ENCODE assay signal across 7 cellular contexts in the genomic region with DNA sequence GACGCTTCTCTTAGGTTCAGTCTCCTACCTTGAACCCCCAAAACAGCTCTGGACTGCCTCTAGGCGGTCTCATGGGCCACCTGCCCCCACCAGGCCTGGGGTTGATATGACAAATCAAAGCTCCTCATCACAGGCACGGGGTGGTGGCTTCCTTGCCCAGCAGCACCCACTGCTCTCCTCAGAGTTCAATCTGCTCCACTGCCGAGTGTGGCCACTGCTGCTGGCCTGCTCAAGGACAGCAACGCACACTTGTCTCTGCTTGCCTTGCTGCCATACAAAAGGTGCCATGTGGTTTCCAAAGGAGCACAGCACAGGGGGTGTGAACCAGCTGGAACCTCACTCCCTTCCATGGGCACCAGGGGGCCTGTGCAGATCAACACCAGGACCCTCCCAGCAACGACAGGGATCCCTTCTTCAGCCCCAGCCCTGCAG. TPM values are rescaled to one million over a fixed set of nuclear protein-coding genes. Genes with fewer than 3 reads are reported as not detected.
A peak's percentile ranks its signal among the peaks of the same experiment; 100 is the strongest.
DNase-seq lines count a peak whose midpoint lies in the region; ATAC-seq and TF ChIP-seq lines count a peak whose summit lies in the region.

No MANE protein-coding gene starts in this region.

- no peak overlapping the region for H2AFZ ChIP-seq in PC-3 (ENCODE audit: low read length)

- DNase-seq in PC-3 (no peak), fibroblast of mammary gland (ENCODE audit: low read depth) (no peak), occipital lobe (lab: John Stamatoyannopoulos, UW) (no peak), SW 1271 (lab: John Stamatoyannopoulos, UW) (no peak), foreskin melanocyte (no peak)

- H3K36me3 ChIP-seq in PC-3 (ENCODE audit: low read depth, low read length) (no peaks in the 10 kb centered on the region), stomach smooth muscle (ENCODE audit: control insufficient read depth in 2 of 2, insufficient read depth in 2 of 2, low read length in 2 of 2) (no peaks in the 10 kb centered on the region)

- H3K4me2 ChIP-seq in PC-3 (ENCODE audit: low read length) = no peak overlapping the region

- BruUV-seq in PC-3 (replicated peaks; lab: Mats Ljungman, UMichigan) = no TSS peak

- intact Hi-C loops in PC-3 (cut with micrococcal nuclease) = loop anchor here (1.0 to 2.0 kb wide), 2 partner anchors 32 to 53 kb away; no protein-coding TSS in a partner anchor

- no peaks in the 10 kb centered on the region for H3K79me2 ChIP-seq in PC-3 (ENCODE audit: low read length)

- H3K9me3 ChIP-seq in PC-3 (ENCODE audit: low read length) (no peaks in the 10 kb centered on the region), stomach smooth muscle (ENCODE audit: control insufficient read depth in 2 of 2, low read length in 2 of 2) (no peaks in the 10 kb centered on the region)

- no peak overlapping the region for H3K27ac ChIP-seq in PC-3 (ENCODE audit: low read length)
- peak overlapping the region; percentile 99 for H3K27ac ChIP-seq in stomach smooth muscle (ENCODE audit: low read length)

- H3F3A ChIP-seq in PC-3 (ENCODE audit: low read length, unreplicated experiment) = no peaks in the 10 kb centered on the region

- TF ChIP-seq CTCF in GM12873 (IDR thresholded peaks at IDR 0.05; ENCODE audit: insufficient read depth, low read depth, low read length, missing control alignments) (peak; percentile 41), PC-3 (conservative IDR thresholded peaks at IDR 0.05; ENCODE audit: low read depth, low read length) (0 out of 2 replicates have a peak, but pooled peaks have one; percentile 10), fibroblast of mammary gland (conservative IDR thresholded peaks at IDR 0.05; ENCODE audit: control insufficient read depth, insufficient read depth, low read depth, low read length) (peak; percentile 7)

- no peaks in the 10 kb centered on the region for H3K27me3 ChIP-seq in PC-3 (ENCODE audit: low read length)
- no peaks in the 10 kb centered on the region for H3K27me3 ChIP-seq in stomach smooth muscle (ENCODE audit: control insufficient read depth in 1 of 2, insufficient read depth in 2 of 2, low read length in 2 of 2)

- POLR2A ChIA-PET in PC-3 (lab: Charles Lee; ENCODE audit: unreplicated experiment) = no interaction called here

- H3K9ac ChIP-seq in PC-3 (ENCODE audit: low read length) (no peak overlapping the region), stomach smooth muscle (ENCODE audit: low read length in 2 of 2) (peak overlapping the region; percentile 62 to 86)

- peak; percentile 18; the same call in 1 of the 2 replicates for ATAC-seq in PC-3

- no peaks in the 10 kb centered on the region for H3K4me1 ChIP-seq in PC-3 (ENCODE audit: insufficient read depth, low read length)
- peaks cover 76% of the 10 kb centered on the region for H3K4me1 ChIP-seq in stomach smooth muscle (ENCODE audit: control insufficient read depth, insufficient read depth, low read length)

- CTCF ChIA-PET in PC-3 (lab: Charles Lee) = no interaction called here

- H3K9me2 ChIP-seq in PC-3 (replicated peaks; ENCODE audit: low read length) = no peaks in the 10 kb centered on the region

- H3K4me3 ChIP-seq in PC-3 (ENCODE audit: low read length) = no peak overlapping the region
- H3K4me3 ChIP-seq in fibroblast of mammary gland (ENCODE audit: control insufficient read depth, low read depth, low read length) = no peak overlapping the region
- H3K4me3 ChIP-seq in stomach smooth muscle (ENCODE audit: low read length in 2 of 2) = no peak overlapping the region

- H4K20me1 ChIP-seq in PC-3 (ENCODE audit: low read length) = no peaks in the 10 kb centered on the region

RNA-seq across cellular contexts. Expression of a gene that starts 10.2 kb away (rescaled TPM):
- total RNA-seq in PC-3 (2014; rRNA removed) (not detected in 2 replicates), occipital lobe (not detected)

RNA-seq across cellular contexts. Expression of a gene that starts 18.9 kb away (rescaled TPM):
- total RNA-seq in PC-3 (2014; rRNA removed) = not detected in 2 replicates
- total RNA-seq in occipital lobe = 1.4 TPM

RNA-seq across cellular contexts. Expression of a gene that starts 28.3 kb away (rescaled TPM):
- total RNA-seq in PC-3 (2014; rRNA removed) (1.4 and 3.4 TPM in 2 replicates), occipital lobe (2.7 TPM)

RNA-seq across cellular contexts. Expression of a gene that starts 41.5 kb away (rescaled TPM):
- total RNA-seq in PC-3 (2014; rRNA removed) = not detected in 2 replicates
- not detected for total RNA-seq in occipital lobe

RNA-seq across cellular contexts. Expression of a gene that starts 46.9 kb away (rescaled TPM):
- total RNA-seq in PC-3 (2014; rRNA removed) (9.5 and 13.7 TPM in 2 replicates), occipital lobe (19.7 TPM)
